ENCODE assay signal across 30 cellular contexts in genomic region chr3:8732413-8732812, GRCh38. TPM values are rescaled to one million over a fixed set of nuclear protein-coding genes. Genes with fewer than 3 reads are reported as not detected.
DNase-seq lines count a peak whose midpoint lies in the region; ATAC-seq and TF ChIP-seq lines count a peak whose summit lies in the region.
"Had no signal": no experiment of that assay in that cellular context is flagged by ENCODE, and none has a peak within 500 bp of the region (broad histone marks: within the 10 kb centered on the region; RNA-seq: fewer than 3 reads in every experiment).

No MANE protein-coding gene starts in this region.

- TF ChIP-seq CTCF in H9 (conservative IDR thresholded peaks at IDR 0.05) (no peak), RWPE2 (IDR thresholded peaks at IDR 0.05; ENCODE audit: poor library complexity, severe bottlenecking) (no peak), endodermal cell (conservative IDR thresholded peaks at IDR 0.05) (no peak), neural crest cell (conservative IDR thresholded peaks at IDR 0.05) (no peak)

- H3K79me1 ChIP-seq in H9 (ENCODE audit: insufficient read depth, low read depth, low read length, poor library complexity, severe bottlenecking) = no peaks in the 10 kb centered on the region

- no peak overlapping the region for H3K23ac ChIP-seq in H9 (ENCODE audit: insufficient read length, low read depth, low read length)

- no peak overlapping the region for H3K56ac ChIP-seq in H9 (ENCODE audit: insufficient read length, low read depth, low read length)

- no peak overlapping the region for H4K91ac ChIP-seq in H9 (ENCODE audit: insufficient read length, low read depth, low read length)

- H4K5ac ChIP-seq in H9 (ENCODE audit: insufficient read length, low read depth, low read length) = no peak overlapping the region

- H3K27me3 Mint-ChIP-seq in H9 (ENCODE audit: low read depth) = peaks cover 74% of the 10 kb centered on the region
- H3K27me3 Mint-ChIP-seq in endodermal cell (ENCODE audit: insufficient read depth) = peaks cover 4% of the 10 kb centered on the region
- H3K27me3 Mint-ChIP-seq in neural crest cell (ENCODE audit: low read depth) = no peaks in the 10 kb centered on the region

- no peak overlapping the region for H2BK120ac ChIP-seq in H9 (ENCODE audit: low read depth, low read length, poor library complexity, severe bottlenecking)

- H3K4ac ChIP-seq in H9 (ENCODE audit: low read depth, low read length) = no peak overlapping the region

- H3K27me3 ChIP-seq in H9 (ENCODE audit: insufficient read depth, low read length) (no peaks in the 10 kb centered on the region), RWPE2 (ENCODE audit: insufficient read depth, poor library complexity, severe bottlenecking) (no peaks in the 10 kb centered on the region), endodermal cell (ENCODE audit: control insufficient read depth, insufficient read depth, low read length, poor library complexity, severe bottlenecking) (no peaks in the 10 kb centered on the region)

- no peak overlapping the region for H2BK20ac ChIP-seq in H9 (ENCODE audit: low read depth, low read length, poor library complexity, severe bottlenecking)

- H3K18ac ChIP-seq in H9 (ENCODE audit: insufficient read length, low read depth, low read length) = no peak overlapping the region

- H2AK5ac ChIP-seq in H9 (ENCODE audit: insufficient read length, low read length) = no peak overlapping the region

- no peaks in the 10 kb centered on the region for H3K36me3 Mint-ChIP-seq in H9 (ENCODE audit: insufficient read depth in 1 of 3, low read depth in 3 of 3)
- no peaks in the 10 kb centered on the region for H3K36me3 Mint-ChIP-seq in endodermal cell (ENCODE audit: low read depth)
- no peaks in the 10 kb centered on the region for H3K36me3 Mint-ChIP-seq in neural crest cell (ENCODE audit: low read depth)
- H3K36me3 Mint-ChIP-seq: CD4-positive, alpha-beta memory T cell; IgD-negative memory B cell had no signal

- H3K36me3 ChIP-seq in RWPE2 (ENCODE audit: low read depth) (no peaks in the 10 kb centered on the region), endodermal cell (ENCODE audit: control insufficient read depth, insufficient read depth, low read length) (no peaks in the 10 kb centered on the region)

- no peak overlapping the region for H2BK15ac ChIP-seq in H9 (ENCODE audit: low read depth, low read length)

- H3K27ac ChIP-seq in H9 (ENCODE audit: insufficient read length, low read depth, low read length) = no peak overlapping the region
- H3K27ac ChIP-seq in RWPE2 (ENCODE audit: poor library complexity, severe bottlenecking) = no peak overlapping the region
- H3K27ac ChIP-seq in endodermal cell (ENCODE audit: low read depth, low read length) = no peak overlapping the region
- H3K27ac ChIP-seq: HL-60 had no signal

- no peak overlapping the region for H3K4me2 ChIP-seq in H9 (ENCODE audit: insufficient read depth, insufficient read length, low read length)

- H3K4me3 Mint-ChIP-seq in H9 = no peak overlapping the region
- H3K4me3 Mint-ChIP-seq in endodermal cell = no peak overlapping the region
- H3K4me3 Mint-ChIP-seq in neural crest cell = no peak overlapping the region
- H3K4me3 Mint-ChIP-seq: CD4-positive, alpha-beta memory T cell; HFFc6; IgD-negative memory B cell had no signal

- H3K4me1 Mint-ChIP-seq in H9 = peaks cover 8 to 11% of the 10 kb centered on the region in 2 experiments
- peaks cover 7% of the 10 kb centered on the region for H3K4me1 Mint-ChIP-seq in endodermal cell
- H3K4me1 Mint-ChIP-seq in neural crest cell = peaks cover 20% of the 10 kb centered on the region
- H3K4me1 Mint-ChIP-seq: CD4-positive, alpha-beta memory T cell had no signal

- no peaks in the 10 kb centered on the region for H3K4me1 ChIP-seq in H9 (ENCODE audit: insufficient read depth, low read length)
- H3K4me1 ChIP-seq in RWPE2 (ENCODE audit: insufficient read depth, poor library complexity, severe bottlenecking) = no peaks in the 10 kb centered on the region
- H3K4me1 ChIP-seq in endodermal cell (ENCODE audit: control insufficient read depth, insufficient read depth, low read length) = no peaks in the 10 kb centered on the region

- H3K9me3 ChIP-seq in H9 (ENCODE audit: control insufficient read depth, low read depth, low read length) (no peaks in the 10 kb centered on the region), RWPE2 (ENCODE audit: severe bottlenecking) (no peaks in the 10 kb centered on the region), endodermal cell (ENCODE audit: control insufficient read depth, low read length) (no peaks in the 10 kb centered on the region)

- H3K79me2 ChIP-seq in H9 (ENCODE audit: insufficient read depth, low read length) = no peaks in the 10 kb centered on the region

- no peaks in the 10 kb centered on the region for H3K23me2 ChIP-seq in H9 (ENCODE audit: insufficient read length, low read depth, low read length, poor library complexity, severe bottlenecking)

- no CpG with 5 or more reads among the region's 4 CpGs for WGBS in H9 (ENCODE audit: extremely low coverage, insufficient read length, low lambda C conversion rate)
- WGBS in endodermal cell (ENCODE audit: insufficient coverage in 1 of 2, insufficient read length in 1 of 2), 2 experiments = 74 to 77% methylated on average over 3 to 4 of the region's 4 CpGs

- no peak overlapping the region for H3K27ac Mint-ChIP-seq in H9
- no peak overlapping the region for H3K27ac Mint-ChIP-seq in endodermal cell
- peak overlapping the region; percentile 48 for H3K27ac Mint-ChIP-seq in neural crest cell (ENCODE audit: unreplicated experiment)
- H3K27ac Mint-ChIP-seq: CD4-positive, alpha-beta memory T cell; HFFc6; IgD-negative memory B cell had no signal

- H3K9me3 Mint-ChIP-seq in H9 (no peaks in the 10 kb centered on the region; a peak in 1 of 5 replicates), endodermal cell (no peaks in the 10 kb centered on the region), neural crest cell (no peaks in the 10 kb centered on the region)
- H3K9me3 Mint-ChIP-seq: HFFc6, IgD-negative memory B cell had no signal

- H3K14ac ChIP-seq in H9 (ENCODE audit: insufficient read depth, low read length) = no peak overlapping the region

- no peak overlapping the region for H3T11ph ChIP-seq in H9 (ENCODE audit: low read length)

- H2AFZ ChIP-seq in H9 (ENCODE audit: low read length) = no peak overlapping the region

- H2BK12ac ChIP-seq in H9 (ENCODE audit: insufficient read length, low read depth, low read length) = no peak overlapping the region

- H4K8ac ChIP-seq in H9 (replicated peaks; ENCODE audit: insufficient read length, low read depth, low read length) = no peak overlapping the region

- no peak overlapping the region for H3K4me3 ChIP-seq in RWPE2 (ENCODE audit: severe bottlenecking)
- H3K4me3 ChIP-seq in endodermal cell (ENCODE audit: low read length) = no peak overlapping the region
- H3K4me3 ChIP-seq: GM12878 had no signal

- DNase-seq in H9 (peak; percentile 42), RWPE2 (ENCODE audit: low spot score) (no peak), endodermal cell (peak; percentile 67), neural crest cell (ENCODE audit: low read depth, low spot score) (no peak), 8988T (no peak)
- no peak for DNase-seq in NK-92 treated with Interleukin-12 subunit alpha and Interleukin-12 subunit beta, amount 100 ng/mL, for 24 hours (lab: John Stamatoyannopoulos, UW)
- DNase-seq: C1 segment of cervical spinal cord; CD4-positive, alpha-beta memory T cell; COR-L47; DMS53; HFFc6; NCI-H1092 treated with DMSO at 0.1 percent for 48 hours; NCI-H1436 treated with DMSO at 0.1 percent for 48 hours; NCI-H187 treated with DMSO at 0.1 percent for 48 hours; NCI-H2171 treated with DMSO at 0.1 percent for 48 hours; NCI-H345; NCI-H524; NCI-H748 treated with DMSO at 0.1 percent for 48 hours; RPMI8226; SHP77 had no signal

- ATAC-seq in RWPE2 (ENCODE audit: low read depth) (0 out of 3 replicates have a peak, but pooled peaks have one; percentile 35), HG03095 (IDR thresholded peaks at IDR 0.05; ENCODE audit: unreplicated experiment) (no peak)
- ATAC-seq: GM12878 had no signal

- no peaks in the 10 kb centered on the region for H4K20me1 ChIP-seq in H9 (ENCODE audit: control insufficient read depth, insufficient read depth, insufficient read length)

- no peak overlapping the region for H2BK5ac ChIP-seq in H9 (ENCODE audit: insufficient read length, low read length)

- no peak overlapping the region for H3K9ac ChIP-seq in H9 (ENCODE audit: extremely low read depth, insufficient read length, low read length)
- no peak overlapping the region for H3K9ac ChIP-seq in endodermal cell (ENCODE audit: extremely low read depth, low read length, poor library complexity, severe bottlenecking)

RNA-seq across cellular contexts. Expression of gene CAV3, which starts 1.2 kb away (rescaled TPM):
- total RNA-seq in H9 (2021) (not detected in 2 replicates), endodermal cell (not detected), neural crest cell (not detected in 2 replicates)
- polyA plus RNA-seq in endodermal cell (2013, experiment 1 of 2) = not detected
- not detected for polyA plus RNA-seq in endodermal cell (2013, experiment 2 of 2)
- total RNA-seq: A673; CD4-positive, alpha-beta memory T cell; Daoy; G401; GM12878; H4; SK-MEL-5; T-helper 1 cell treated with Interleukin-12 subunit alpha and Interleukin-12 subunit beta and Interleukin-4 antibody, amounts not matched to agents 30 ng/mL and 1 ng/mL, for 36 hours had no signal
- polyA plus RNA-seq: CD4-positive, alpha-beta memory T cell; GM12878; IgD-negative memory B cell had no signal

RNA-seq across cellular contexts. Expression of gene OXTR, which starts 37.0 kb away (rescaled TPM):
- total RNA-seq in H9 (2021) = 1.5 and 1.7 TPM in 2 replicates
- total RNA-seq in endodermal cell = 10 to 100 TPM; 10.6 to 13.1 TPM
- polyA plus RNA-seq in endodermal cell (2013, experiment 1 of 2) = 8.5 TPM
- polyA plus RNA-seq in endodermal cell (2013, experiment 2 of 2) = 10.4 TPM
- total RNA-seq in neural crest cell = 5.3 and 7.9 TPM in 2 replicates

Comparison
In these comparisons a context has a peak if more than half of its experiments do, and no peak if none do; other contexts are left out.
1. DNase-seq: peak in H9 (single experiment) and endodermal cell (single experiment); none in RWPE2 (single experiment), neural crest cell (single experiment), NK-92 treated with Interleukin-12 subunit alpha and Interleukin-12 subunit beta, amount 100 ng/mL, for 24 hours (single experiment) and 8988T (single experiment).